Comparison of ENCODE assay signal across 6 cellular contexts in the genomic region with DNA sequence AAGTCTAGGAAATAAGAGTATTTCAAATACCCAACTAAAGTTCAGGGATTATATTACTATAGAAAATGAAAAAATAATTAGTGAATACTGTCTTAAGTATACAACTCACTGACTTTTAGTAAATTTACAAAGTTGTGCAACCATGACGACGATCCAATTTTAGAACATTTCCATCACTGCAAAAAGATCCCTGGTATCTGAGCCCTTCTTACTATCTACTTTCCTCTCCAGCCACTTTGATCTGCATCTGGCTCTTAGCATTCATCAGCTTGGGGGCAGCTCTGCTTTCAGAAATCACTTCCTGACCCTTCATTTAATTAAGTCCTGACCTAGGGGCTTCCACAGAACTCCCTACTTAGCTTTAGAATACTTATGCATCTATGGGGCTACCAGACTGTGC. TPM values are rescaled to one million over a fixed set of nuclear protein-coding genes. Genes with fewer than 3 reads are reported as not detected.
"Had no signal": no experiment of that assay in that cellular context is flagged by ENCODE, and none has a peak within 500 bp of the region (broad histone marks: within the 10 kb centered on the region; RNA-seq: fewer than 3 reads in every experiment).

No MANE protein-coding gene starts in this region.

- DNase-seq: GM23248, H9, HCEC 1CT, IMR-90 had no signal

- H3K9ac ChIP-seq: GM23248 had no signal

- H3K27ac ChIP-seq: GM23248 had no signal

- ATAC-seq: K562 had no signal

- H3K4me3 ChIP-seq: GM23248, K562 had no signal

- H2AFZ ChIP-seq: GM23248 had no signal

RNA-seq across cellular contexts. Expression of a gene that starts 45.4 kb away (rescaled TPM):
- total RNA-seq: HT-29 had no signal
